In the genomic region with DNA sequence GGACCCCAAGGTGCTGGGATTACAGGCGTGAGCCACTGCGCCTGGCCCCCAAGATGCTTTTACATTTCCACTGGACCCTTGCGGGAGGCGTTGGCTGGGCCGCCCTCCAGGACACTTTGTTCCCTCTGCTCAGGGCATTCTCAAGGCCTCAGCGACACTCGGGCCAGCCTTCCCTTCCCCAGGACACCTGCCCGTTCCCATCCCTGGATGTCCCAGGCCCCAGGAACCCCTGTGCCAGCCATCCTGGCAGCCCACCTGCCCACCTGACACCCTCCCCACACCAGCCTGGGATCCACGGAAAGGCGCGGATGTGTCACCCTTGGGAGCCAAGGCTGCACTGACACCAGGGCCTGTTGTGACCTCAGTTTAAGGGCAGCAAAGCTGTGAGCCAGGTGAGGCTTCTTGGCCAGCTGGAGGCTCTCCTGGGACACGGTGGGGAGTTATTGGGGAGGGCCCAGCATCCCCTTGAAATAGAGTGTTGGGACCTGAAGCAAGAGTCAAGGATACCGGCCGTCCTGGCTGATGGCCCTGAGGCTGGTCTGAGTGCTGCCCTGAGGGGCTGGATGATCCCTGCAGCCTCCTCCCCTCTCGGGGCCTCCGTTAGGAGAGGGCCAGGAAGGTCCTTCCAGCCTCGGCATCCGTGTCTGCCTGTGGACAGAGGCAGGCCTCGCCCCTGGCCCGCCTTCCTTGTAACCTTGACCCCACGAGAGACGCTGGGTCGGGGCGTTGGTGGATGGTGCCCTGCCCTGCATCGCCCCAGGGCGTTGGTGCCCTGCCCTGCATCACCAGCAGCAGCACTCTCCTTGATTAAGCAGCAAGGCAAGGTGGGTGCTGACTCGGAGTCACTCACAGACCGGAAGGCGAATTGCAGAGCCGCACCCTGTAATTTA, we compare ENCODE assay signal across 16 cellular contexts.
DNase-seq lines count a peak whose midpoint lies in the region; ATAC-seq and TF ChIP-seq lines count a peak whose summit lies in the region.
"Had no signal": no experiment of that assay in that cellular context is flagged by ENCODE, and none has a peak within 500 bp of the region (broad histone marks: within the 10 kb centered on the region; RNA-seq: fewer than 3 reads in every experiment).

No MANE protein-coding gene starts in this region.

- DNase-seq in natural killer cell treated with Interleukin-12 subunit alpha and Interleukin-12 subunit beta and Interleukin-15 and Interleukin-18, amount 100 ng/mL, for 72 hours (ENCODE audit: low spot score), result peak; percentile 32
- no peak for DNase-seq in natural killer cell
- DNase-seq in coronary artery (ENCODE audit: low spot score), result peak; percentile 56
- DNase-seq in lower lobe of right lung, result peak; percentile 38
- no peak for DNase-seq in RWPE1 (ENCODE audit: low spot score)
- no peak for DNase-seq in T1000 (lab: John Stamatoyannopoulos, UW)
- DNase-seq: activated CD4-positive, alpha-beta T cell treated with anti-CD3 and anti-CD28 coated beads, Interleukin-2, amount 50 U/mL, for 1 hour; DMS53; mesenchymal stem cell; NCI-H2029 treated with DMSO at 0.1 percent for 48 hours; NCI-H526 treated with DMSO at 0.1 percent for 48 hours; stimulated activated naive B cell treated with anti-CD40 and anti-IgM and Interleukin-4, amounts not matched to agents 10 μg/mL and 1 μg/mL and 100 μg/mL, for 72 hours had no signal

- no peaks in the 10 kb centered on the region for H3K4me1 Mint-ChIP-seq in natural killer cell treated with Interleukin-12 subunit alpha and Interleukin-12 subunit beta and Interleukin-15 and Interleukin-18, amount 100 ng/mL, for 72 hours (ENCODE audit: low read depth in 2 of 2)
- H3K4me1 Mint-ChIP-seq in natural killer cell, result no peaks in the 10 kb centered on the region
- H3K4me1 Mint-ChIP-seq: stimulated activated naive B cell treated with anti-CD40 and anti-IgM and Interleukin-4, amounts not matched to agents 10 μg/mL and 1 μg/mL and 100 μg/mL, for 72 hours had no signal

- H3K36me3 Mint-ChIP-seq in natural killer cell treated with Interleukin-12 subunit alpha and Interleukin-12 subunit beta and Interleukin-15 and Interleukin-18, amount 100 ng/mL, for 72 hours, result no peaks in the 10 kb centered on the region
- H3K36me3 Mint-ChIP-seq in natural killer cell, result no peaks in the 10 kb centered on the region
- H3K36me3 Mint-ChIP-seq: stimulated activated naive B cell treated with anti-CD40 and anti-IgM and Interleukin-4, amounts not matched to agents 10 μg/mL and 1 μg/mL and 100 μg/mL, for 72 hours had no signal

- H3K27ac ChIP-seq in coronary artery (no peak overlapping the region), lower lobe of right lung (no peak overlapping the region), RWPE1 (no peak overlapping the region)
- H3K27ac ChIP-seq: neutrophil, skin epidermis had no signal

- TF ChIP-seq CTCF in natural killer cell (IDR thresholded peaks at IDR 0.05) (no peak), coronary artery (IDR thresholded peaks at IDR 0.05) (no peak), lower lobe of right lung (IDR thresholded peaks at IDR 0.05) (no peak), RWPE1 (conservative IDR thresholded peaks at IDR 0.05; ENCODE audit: low read depth) (no peak)

- H3K27ac Mint-ChIP-seq in natural killer cell treated with Interleukin-12 subunit alpha and Interleukin-12 subunit beta and Interleukin-15 and Interleukin-18, amount 100 ng/mL, for 72 hours, result no peak overlapping the region
- no peak overlapping the region for H3K27ac Mint-ChIP-seq in natural killer cell
- H3K27ac Mint-ChIP-seq: stimulated activated naive B cell treated with anti-CD40 and anti-IgM and Interleukin-4, amounts not matched to agents 10 μg/mL and 1 μg/mL and 100 μg/mL, for 72 hours; T-helper 2 cell treated with Interferon-gamma antibody and Interleukin-4, amounts not matched to agents 5 μg/mL and 100 μg/mL, for 36 hours had no signal

- H3K27me3 ChIP-seq in lower lobe of right lung (ENCODE audit: low read depth), result peaks cover 69% of the 10 kb centered on the region

- CTCF ChIA-PET in RWPE1 (lab: Yijun Ruan, JAX), result no interaction called here

- no peaks in the 10 kb centered on the region for H3K4me1 ChIP-seq in lower lobe of right lung

- POLR2A ChIA-PET in RWPE1 (lab: Yijun Ruan, JAX; ENCODE audit: low non-redundant PET), result no interaction called here

- no peak overlapping the region for H3K4me3 ChIP-seq in coronary artery
- no peak overlapping the region for H3K4me3 ChIP-seq in lower lobe of right lung
- H3K4me3 ChIP-seq: skin epidermis had no signal

- peaks cover 0 to 3% of the 10 kb centered on the region in 2 donors for H3K27me3 Mint-ChIP-seq in natural killer cell treated with Interleukin-12 subunit alpha and Interleukin-12 subunit beta and Interleukin-15 and Interleukin-18, amount 100 ng/mL, for 72 hours
- peaks cover 0 to 9% of the 10 kb centered on the region in 2 donors for H3K27me3 Mint-ChIP-seq in natural killer cell (ENCODE audit: low read depth in 2 of 2)

- peak in 1 of 2 donors; percentile 34 for ATAC-seq in natural killer cell treated with Interleukin-12 subunit alpha and Interleukin-12 subunit beta and Interleukin-15 and Interleukin-18, amount 100 ng/mL, for 72 hours
- no peak for ATAC-seq in natural killer cell
- ATAC-seq in lower lobe of right lung, result no peak
- ATAC-seq in HG02852 (IDR thresholded peaks at IDR 0.05; ENCODE audit: unreplicated experiment), result no peak
- ATAC-seq: stimulated activated naive B cell treated with anti-CD40 and anti-IgM and Interleukin-4, amounts not matched to agents 10 μg/mL and 1 μg/mL and 100 μg/mL, for 72 hours had no signal

- H3K9me3 Mint-ChIP-seq in natural killer cell treated with Interleukin-12 subunit alpha and Interleukin-12 subunit beta and Interleukin-15 and Interleukin-18, amount 100 ng/mL, for 72 hours, result no peaks in the 10 kb centered on the region
- no peaks in the 10 kb centered on the region for H3K9me3 Mint-ChIP-seq in natural killer cell
- H3K9me3 Mint-ChIP-seq: stimulated activated naive B cell treated with anti-CD40 and anti-IgM and Interleukin-4, amounts not matched to agents 10 μg/mL and 1 μg/mL and 100 μg/mL, for 72 hours; T-helper 2 cell treated with Interferon-gamma antibody and Interleukin-4, amounts not matched to agents 5 μg/mL and 100 μg/mL, for 36 hours had no signal

- H3K4me3 Mint-ChIP-seq in natural killer cell treated with Interleukin-12 subunit alpha and Interleukin-12 subunit beta and Interleukin-15 and Interleukin-18, amount 100 ng/mL, for 72 hours, result no peak overlapping the region
- no peak overlapping the region for H3K4me3 Mint-ChIP-seq in natural killer cell
- H3K4me3 Mint-ChIP-seq: stimulated activated naive B cell treated with anti-CD40 and anti-IgM and Interleukin-4, amounts not matched to agents 10 μg/mL and 1 μg/mL and 100 μg/mL, for 72 hours; T-helper 2 cell treated with Interferon-gamma antibody and Interleukin-4, amounts not matched to agents 5 μg/mL and 100 μg/mL, for 36 hours had no signal

- no peaks in the 10 kb centered on the region for H3K36me3 ChIP-seq in lower lobe of right lung
- H3K36me3 ChIP-seq: neutrophil had no signal

- intact Hi-C loops in natural killer cell (cut with micrococcal nuclease), result no loop called here
- intact Hi-C loops in lower lobe of right lung (cut with DNase I), result no loop called here

- H3K9me3 ChIP-seq in lower lobe of right lung, result no peaks in the 10 kb centered on the region
- H3K9me3 ChIP-seq: neutrophil had no signal

Comparison
In these comparisons a context has a peak if more than half of its experiments do, and no peak if none do; other contexts are left out.
1. DNase-seq: peak in natural killer cell treated with Interleukin-12 subunit alpha and Interleukin-12 subunit beta and Interleukin-15 and Interleukin-18, amount 100 ng/mL, for 72 hours (single experiment), coronary artery (single experiment) and lower lobe of right lung (single experiment); none in natural killer cell (single experiment), RWPE1 (single experiment) and T1000 (single experiment).